ENCODE assay signal across 30 cellular contexts in genomic region chr1:1168156-1168450, GRCh38. TPM values are rescaled to one million over a fixed set of nuclear protein-coding genes. Genes with fewer than 3 reads are reported as not detected.
"Had no signal": no experiment of that assay in that cellular context is flagged by ENCODE, and none has a peak within 500 bp of the region (broad histone marks: within the 10 kb centered on the region; RNA-seq: fewer than 3 reads in every experiment).

No MANE protein-coding gene starts in this region.

- DNase-seq: activated B cell treated with CpG ODN at 0.5 μM for 24 hours; activated CD4-positive, alpha-beta T cell treated with anti-CD3 and anti-CD28 coated beads, Interleukin-2, amount 50 U/mL, for 1 hour; activated CD8-positive, alpha-beta T cell treated with anti-CD3 and anti-CD28 coated beads for 36 hours; activated T-cell treated with anti-CD3 and anti-CD28 coated beads, Interleukin-2, amount 50 U/mL, for 48 hours; anterior cingulate cortex; dorsolateral prefrontal cortex; effector memory CD4-positive, alpha-beta T cell; erythroblast; gastrocnemius medialis; hippocampal formation; stimulated activated CD4-positive, alpha-beta T cell treated with anti-CD3 and anti-CD28 coated beads, Interleukin-4, amount 100 ng/mL, for 24 hours; substantia nigra; T-cell; upper lobe of right lung had no signal

- H3K27ac ChIP-seq: coronary artery, dorsolateral prefrontal cortex, gastrocnemius medialis, neutrophil, skin epidermis, upper lobe of right lung had no signal

- H3K9me3 ChIP-seq: gastrocnemius medialis, neutrophil, upper lobe of right lung had no signal

- H3K4me3 Mint-ChIP-seq: activated B cell treated with CpG ODN at 0.5 μM for 24 hours; activated CD8-positive, alpha-beta T cell treated with anti-CD3 and anti-CD28 coated beads for 36 hours; activated naive CD8-positive, alpha-beta T cell; memory B cell; natural killer cell treated with Interleukin-12 subunit alpha and Interleukin-12 subunit beta and Interleukin-15 and Interleukin-18, amount 100 ng/mL, for 72 hours; stimulated activated effector memory CD8-positive, alpha-beta T cell treated with anti-CD3 and anti-CD28 coated beads, Interleukin-12 subunit alpha, Interleukin-12 subunit beta, amount 100 ng/mL, for 72 hours; stimulated activated naive CD8-positive, alpha-beta T cell treated with anti-CD3 and anti-CD28 coated beads, Interleukin-15, Interleukin-2, amounts not matched to agents 100 ng/mL and 50 ng/mL, for 24 hours; T-cell had no signal

- H3K36me3 Mint-ChIP-seq: activated naive CD8-positive, alpha-beta T cell; memory B cell; natural killer cell treated with Interleukin-12 subunit alpha and Interleukin-12 subunit beta and Interleukin-15 and Interleukin-18, amount 100 ng/mL, for 72 hours; stimulated activated effector memory CD8-positive, alpha-beta T cell treated with anti-CD3 and anti-CD28 coated beads, Interleukin-12 subunit alpha, Interleukin-12 subunit beta, amount 100 ng/mL, for 72 hours; T-cell had no signal

- H3K27ac Mint-ChIP-seq: activated B cell treated with CpG ODN at 0.5 μM for 24 hours; activated CD8-positive, alpha-beta T cell treated with anti-CD3 and anti-CD28 coated beads for 36 hours; activated naive CD8-positive, alpha-beta T cell; activated T-helper 2 cell treated with anti-CD3 and anti-CD28 coated beads, Interferon-gamma antibody, Interleukin-2, Interleukin-4, amounts not matched to agents 10 μg/mL and 5 μg/mL and 100 μg/mL, durations not matched to agents 14 hours and 24 hours and 36 hours; memory B cell; natural killer cell treated with Interleukin-12 subunit alpha and Interleukin-12 subunit beta and Interleukin-15 and Interleukin-18, amount 100 ng/mL, for 72 hours; progenitor cell of endocrine pancreas; stimulated activated effector memory CD8-positive, alpha-beta T cell treated with anti-CD3 and anti-CD28 coated beads, Interleukin-12 subunit alpha, Interleukin-12 subunit beta, amount 100 ng/mL, for 72 hours; stimulated activated naive CD8-positive, alpha-beta T cell treated with anti-CD3 and anti-CD28 coated beads, Interleukin-15, Interleukin-2, amounts not matched to agents 100 ng/mL and 50 ng/mL, for 24 hours; T-cell had no signal

- H3K9me3 Mint-ChIP-seq: activated B cell treated with CpG ODN at 0.5 μM for 24 hours; activated CD8-positive, alpha-beta T cell treated with anti-CD3 and anti-CD28 coated beads for 36 hours; activated T-helper 2 cell treated with anti-CD3 and anti-CD28 coated beads, Interferon-gamma antibody, Interleukin-2, Interleukin-4, amounts not matched to agents 10 μg/mL and 5 μg/mL and 100 μg/mL, durations not matched to agents 14 hours and 24 hours and 36 hours; memory B cell; natural killer cell treated with Interleukin-12 subunit alpha and Interleukin-12 subunit beta and Interleukin-15 and Interleukin-18, amount 100 ng/mL, for 72 hours; stimulated activated effector memory CD8-positive, alpha-beta T cell treated with anti-CD3 and anti-CD28 coated beads, Interleukin-12 subunit alpha, Interleukin-12 subunit beta, amount 100 ng/mL, for 72 hours; stimulated activated naive CD8-positive, alpha-beta T cell treated with anti-CD3 and anti-CD28 coated beads, Interleukin-15, Interleukin-2, amounts not matched to agents 100 ng/mL and 50 ng/mL, for 24 hours; T-cell had no signal

- H3K36me3 ChIP-seq: gastrocnemius medialis, neutrophil, upper lobe of right lung had no signal

- H3K27me3 Mint-ChIP-seq: activated naive CD8-positive, alpha-beta T cell; progenitor cell of endocrine pancreas had no signal

- H3K4me3 ChIP-seq: coronary artery, dorsolateral prefrontal cortex, gastrocnemius medialis, skin epidermis, upper lobe of right lung had no signal

RNA-seq across cellular contexts. Expression of gene TTLL10, which starts 5.6 kb away (rescaled TPM):
- total RNA-seq: activated CD8-positive, alpha-beta T cell treated with anti-CD3 and anti-CD28 coated beads for 36 hours; activated T-helper 2 cell treated with anti-CD3 and anti-CD28 coated beads, Interferon-gamma antibody, Interleukin-2, Interleukin-4, amounts not matched to agents 10 μg/mL and 5 μg/mL and 100 μg/mL, durations not matched to agents 14 hours and 24 hours and 36 hours; left cardiac atrium; lower leg skin; myocyte; osteocyte; upper lobe of right lung had no signal
- polyA plus RNA-seq: keratinocyte had no signal

RNA-seq across cellular contexts. Expression of gene TNFRSF18, which starts 38.3 kb away (rescaled TPM):
- total RNA-seq: gastrocnemius medialis, myocyte, osteocyte had no signal

RNA-seq across cellular contexts. Expression of gene TNFRSF4, which starts 45.9 kb away (rescaled TPM):
- total RNA-seq: myocyte, renal cortical epithelial cell had no signal
- polyA plus RNA-seq: keratinocyte had no signal
